Comparison of ENCODE assay signal across 12 cellular contexts in the genomic region with DNA sequence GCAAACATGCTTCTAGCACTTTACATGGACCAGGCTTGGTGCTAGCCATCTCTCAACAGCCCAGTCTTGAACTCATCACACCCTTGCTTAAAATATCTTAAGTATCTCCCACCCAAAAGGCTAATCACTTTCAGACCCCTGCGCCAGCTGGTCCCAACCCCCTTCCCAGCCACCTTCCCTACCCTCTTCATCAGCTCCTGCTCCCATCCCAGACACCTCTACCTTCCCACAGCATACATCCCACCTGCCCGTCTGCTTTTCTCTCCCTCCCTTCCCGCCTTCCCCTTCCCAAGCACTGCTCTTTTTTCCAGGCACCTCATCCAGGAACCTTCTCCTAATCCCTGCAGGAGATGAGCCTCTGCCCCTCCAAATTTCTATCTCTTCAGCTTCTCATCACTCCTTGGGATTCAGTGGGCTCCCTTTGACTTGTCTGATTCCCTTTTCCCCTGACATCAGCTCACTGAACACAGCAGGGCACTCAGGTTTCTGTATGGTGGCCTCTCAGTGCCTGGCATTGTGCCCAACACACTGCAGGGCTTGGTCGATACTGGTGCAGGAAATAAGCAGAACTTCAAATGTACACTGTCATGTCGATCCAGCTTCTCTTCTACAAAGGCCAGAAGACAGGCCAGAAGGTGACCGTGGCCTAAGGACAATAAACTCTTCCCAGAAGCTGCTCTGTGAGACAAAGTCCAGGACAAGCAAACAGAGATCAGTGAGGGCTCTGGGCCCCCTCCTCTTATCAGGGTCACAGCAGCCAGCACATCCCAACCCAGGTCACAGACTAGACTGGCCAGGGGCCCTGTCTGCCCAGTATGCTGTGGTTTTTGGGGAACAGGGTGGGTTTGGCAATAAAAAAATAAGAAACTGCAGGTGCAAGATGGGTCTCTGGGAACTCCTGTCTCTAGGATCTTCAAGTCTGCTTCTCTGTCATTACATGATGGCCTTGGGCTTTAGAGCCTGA.
DNase-seq lines count a peak whose midpoint lies in the region; ATAC-seq and TF ChIP-seq lines count a peak whose summit lies in the region.
"Had no signal": no experiment of that assay in that cellular context is flagged by ENCODE, and none has a peak within 500 bp of the region (broad histone marks: within the 10 kb centered on the region; RNA-seq: fewer than 3 reads in every experiment).

No MANE protein-coding gene starts in this region.

- peaks cover 3% of the 10 kb centered on the region for H3K79me2 ChIP-seq in parathyroid adenoma

- H3K9me3 Mint-ChIP-seq in dendritic cell treated with granulocyte-macrophage colony-stimulating factor and Interleukin-4, amounts not matched to agents 40 ng/mL and 50 ng/mL, for 4 days, result no peaks in the 10 kb centered on the region

- H3K4me3 Mint-ChIP-seq in dendritic cell treated with granulocyte-macrophage colony-stimulating factor and Interleukin-4, amounts not matched to agents 40 ng/mL and 50 ng/mL, for 4 days, result no peak overlapping the region

- H3K9me3 ChIP-seq in parathyroid adenoma (ENCODE audit: control insufficient read depth, low read length), result no peaks in the 10 kb centered on the region

- peaks cover 70% of the 10 kb centered on the region for H3K4me1 Mint-ChIP-seq in dendritic cell treated with granulocyte-macrophage colony-stimulating factor and Interleukin-4, amounts not matched to agents 40 ng/mL and 50 ng/mL, for 4 days (ENCODE audit: low read depth)

- DNase-seq in DMS79 treated with DMSO at 0.1 percent for 48 hours (lab: John Stamatoyannopoulos, UW) (peak; percentile 5), NCI-H2029 (lab: John Stamatoyannopoulos, UW) (peak; percentile 47), NCI-H1930 (lab: John Stamatoyannopoulos, UW) (no peak)
- no peak for DNase-seq in central memory CD4-positive, alpha-beta T cell
- DNase-seq: anterior cingulate cortex; effector memory CD4-positive, alpha-beta T cell; mammary epithelial cell; PC-9 had no signal

- no peaks in the 10 kb centered on the region for H3K27me3 Mint-ChIP-seq in dendritic cell treated with granulocyte-macrophage colony-stimulating factor and Interleukin-4, amounts not matched to agents 40 ng/mL and 50 ng/mL, for 4 days

- H3K4me2 ChIP-seq in parathyroid adenoma (ENCODE audit: low read length), result no peak overlapping the region
- H3K4me2 ChIP-seq: PC-9 had no signal

- no peaks in the 10 kb centered on the region for H3K27me3 ChIP-seq in parathyroid adenoma (ENCODE audit: control insufficient read depth, insufficient read depth, low read length)

- H3K4me1 ChIP-seq in parathyroid adenoma, result no peaks in the 10 kb centered on the region

- no peak overlapping the region for H3K9ac ChIP-seq in parathyroid adenoma

- no peak for TF ChIP-seq CTCF in parathyroid adenoma (IDR thresholded peaks at IDR 0.05)

- intact Hi-C loops in dendritic cell treated with granulocyte-macrophage colony-stimulating factor and Interleukin-4, amounts not matched to agents 40 ng/mL and 50 ng/mL, for 4 days (cut with micrococcal nuclease), result no loop called here

- no peak for ATAC-seq in GM18505 (IDR thresholded peaks at IDR 0.05; ENCODE audit: unreplicated experiment)
- ATAC-seq in GM19023 (IDR thresholded peaks at IDR 0.05; ENCODE audit: unreplicated experiment), result no peak

- no peak overlapping the region for H3K27ac ChIP-seq in parathyroid adenoma
- H3K27ac ChIP-seq: PC-9 had no signal

- peak overlapping the region; percentile 80 for H3K27ac Mint-ChIP-seq in dendritic cell treated with granulocyte-macrophage colony-stimulating factor and Interleukin-4, amounts not matched to agents 40 ng/mL and 50 ng/mL, for 4 days

- H3K4me3 ChIP-seq in parathyroid adenoma (ENCODE audit: low read depth, low read length), result no peak overlapping the region
- H3K4me3 ChIP-seq: PC-9 had no signal

- H3K36me3 Mint-ChIP-seq in dendritic cell treated with granulocyte-macrophage colony-stimulating factor and Interleukin-4, amounts not matched to agents 40 ng/mL and 50 ng/mL, for 4 days (ENCODE audit: low read depth), result no peaks in the 10 kb centered on the region

- H2AFZ ChIP-seq in parathyroid adenoma, result peak overlapping the region; percentile 73
- H2AFZ ChIP-seq: PC-9 had no signal

- H3K36me3 ChIP-seq in parathyroid adenoma (ENCODE audit: control insufficient read depth, insufficient read depth, low read length), result no peaks in the 10 kb centered on the region

- TF ChIP-seq POLR2A in GM18505 (IDR thresholded peaks at IDR 0.05; ENCODE audit: borderline replicate concordance, extremely low read depth, insufficient read depth, insufficient read length), result no peak

Comparison
In these comparisons a context has a peak if more than half of its experiments do, and no peak if none do; other contexts are left out.
1. DNase-seq: peak in DMS79 treated with DMSO at 0.1 percent for 48 hours (single experiment) and NCI-H2029 (single experiment); none in NCI-H1930 (0 of 2) and central memory CD4-positive, alpha-beta T cell (single experiment).